In genomic region chr15:91855684-91856553, GRCh38 we compare ENCODE assay signal across 8 cellular contexts. TPM values are rescaled to one million over a fixed set of nuclear protein-coding genes. Genes with fewer than 3 reads are reported as not detected.
DNase-seq lines count a peak whose midpoint lies in the region; ATAC-seq and TF ChIP-seq lines count a peak whose summit lies in the region.

No MANE protein-coding gene starts in this region.

- DNase-seq in left cardiac atrium (peak; percentile 31), Right ventricle myocardium superior (no peak), NCI-H1436 treated with DMSO at 0.1 percent for 48 hours (lab: John Stamatoyannopoulos, UW) (peak; percentile 32), kidney epithelial cell (ENCODE audit: low read depth) (no peak)
- peak; percentile 35 for DNase-seq in activated CD8-positive, alpha-beta T cell treated with anti-CD3 and anti-CD28 coated beads for 36 hours

- no peak for TF ChIP-seq CTCF in activated CD8-positive, alpha-beta T cell treated with anti-CD3 and anti-CD28 coated beads for 36 hours (IDR thresholded peaks at IDR 0.05)
- peak; percentile 65 for TF ChIP-seq CTCF in kidney epithelial cell (IDR thresholded peaks at IDR 0.05; ENCODE audit: insufficient read depth, low read length, poor library complexity, severe bottlenecking)

- ATAC-seq in left cardiac atrium (no peak), Right ventricle myocardium superior (ENCODE audit: poor library complexity) (no peak), GM21529 (IDR thresholded peaks at IDR 0.05; ENCODE audit: unreplicated experiment) (no peak), GM19395 (IDR thresholded peaks at IDR 0.05; ENCODE audit: unreplicated experiment) (no peak), HG03139 (IDR thresholded peaks at IDR 0.05; ENCODE audit: unreplicated experiment) (no peak)
- no peak for ATAC-seq in activated CD8-positive, alpha-beta T cell treated with anti-CD3 and anti-CD28 coated beads for 36 hours

- H3K4me3 Mint-ChIP-seq in activated CD8-positive, alpha-beta T cell treated with anti-CD3 and anti-CD28 coated beads for 36 hours: no peak overlapping the region

- H3K9me3 Mint-ChIP-seq in activated CD8-positive, alpha-beta T cell treated with anti-CD3 and anti-CD28 coated beads for 36 hours: no peaks in the 10 kb centered on the region

- H3K27me3 ChIP-seq in kidney epithelial cell (ENCODE audit: control insufficient read depth, insufficient read depth, low read length): no peaks in the 10 kb centered on the region

- H3K4me1 Mint-ChIP-seq in activated CD8-positive, alpha-beta T cell treated with anti-CD3 and anti-CD28 coated beads for 36 hours (ENCODE audit: low read depth): peaks cover 66% of the 10 kb centered on the region

- H3K36me3 Mint-ChIP-seq in activated CD8-positive, alpha-beta T cell treated with anti-CD3 and anti-CD28 coated beads for 36 hours (ENCODE audit: low read depth): no peaks in the 10 kb centered on the region

- no peak overlapping the region for H3K27ac Mint-ChIP-seq in activated CD8-positive, alpha-beta T cell treated with anti-CD3 and anti-CD28 coated beads for 36 hours

- CTCF ChIA-PET in activated CD8-positive, alpha-beta T cell treated with anti-CD3 and anti-CD28 coated beads for 36 hours (lab: Charles Lee): interaction anchor here (0.7 to 1.2 kb wide), 4 partner anchors 12 to 756 kb away, joined by 3 to 4 read pairs (median 3); partner anchors contain the start of gene SV2B

- H3K27me3 Mint-ChIP-seq in activated CD8-positive, alpha-beta T cell treated with anti-CD3 and anti-CD28 coated beads for 36 hours: no peaks in the 10 kb centered on the region

- no peak overlapping the region for H3K4me3 ChIP-seq in kidney epithelial cell (ENCODE audit: low read depth, low read length)

- no peaks in the 10 kb centered on the region for H3K36me3 ChIP-seq in kidney epithelial cell (ENCODE audit: control insufficient read depth, insufficient read depth, low read length)

- intact Hi-C loops in left cardiac atrium (cut with DNase I): loop anchor here in 1 of 2 donors (10.0 kb wide), 2 partner anchors 69 to 151 kb away; no protein-coding TSS in a partner anchor
- intact Hi-C loops in Right ventricle myocardium superior (cut with DNase I): no loop called here
- intact Hi-C loops in activated CD8-positive, alpha-beta T cell treated with anti-CD3 and anti-CD28 coated beads for 36 hours (cut with micrococcal nuclease): loop anchor here (5.0 to 10.0 kb wide), 3 partner anchors 151 to 551 kb away; no protein-coding TSS in a partner anchor

- POLR2A ChIA-PET in activated CD8-positive, alpha-beta T cell treated with anti-CD3 and anti-CD28 coated beads for 36 hours (lab: Charles Lee): interaction anchor here (0.7 to 1.0 kb wide), 2 partner anchors 9 to 224 kb away, joined by 3 read pairs; no protein-coding TSS in a partner anchor

RNA-seq across cellular contexts. Expression of gene SLCO3A1, which starts 2.4 kb away (rescaled TPM):
- total RNA-seq in left cardiac atrium: 10 to 100 TPM; 37.8 to 47.7 TPM
- total RNA-seq in Right ventricle myocardium superior: 46.6 TPM
- 1 to 10 TPM; 4.2 to 4.8 TPM for total RNA-seq in activated CD8-positive, alpha-beta T cell treated with anti-CD3 and anti-CD28 coated beads for 36 hours
- total RNA-seq in kidney epithelial cell: 3.1 and 3.6 TPM in 2 replicates

Comparison
In these comparisons a context has a peak if more than half of its experiments do, and no peak if none do; other contexts are left out.
1. DNase-seq: peak in left cardiac atrium (single experiment), NCI-H1436 treated with DMSO at 0.1 percent for 48 hours (single experiment) and activated CD8-positive, alpha-beta T cell treated with anti-CD3 and anti-CD28 coated beads for 36 hours (single experiment); none in Right ventricle myocardium superior (single experiment) and kidney epithelial cell (single experiment).